In the genomic region with DNA sequence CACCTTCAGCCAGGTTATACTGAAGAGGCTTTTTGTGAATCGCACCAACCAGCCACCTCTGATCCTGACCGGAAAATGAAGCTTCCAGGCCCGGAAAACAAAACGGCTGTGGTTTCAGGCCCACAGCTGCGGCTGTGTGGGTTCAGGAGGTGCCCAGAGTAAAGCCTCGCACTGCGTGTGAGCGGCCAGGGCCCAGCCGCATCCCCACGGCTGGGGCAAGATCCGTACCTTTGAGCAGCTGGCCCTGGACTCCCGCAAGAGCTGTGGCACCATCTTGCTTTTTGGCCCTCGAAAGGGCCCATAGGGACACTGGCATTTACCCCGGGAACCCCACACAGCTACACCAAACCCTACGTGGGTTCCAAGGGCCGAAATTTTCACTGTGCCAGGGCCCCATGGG, we compare ENCODE assay signal across 35 cellular contexts.
"Had no signal": no experiment of that assay in that cellular context is flagged by ENCODE, and none has a peak within 500 bp of the region (broad histone marks: within the 10 kb centered on the region; RNA-seq: fewer than 3 reads in every experiment).

No MANE protein-coding gene starts in this region.

- H3K4me3 ChIP-seq: MG63 had no signal

- H3K27me3 ChIP-seq: MG63 had no signal

- H3K9me3 ChIP-seq: MG63 had no signal

- H3K36me3 ChIP-seq: MG63 had no signal

- DNase-seq: Karpas-422, MG63, MM.1S, MV-4-11, NCI-H1048, NCI-H1092, NCI-H1092 treated with DMSO at 0.1 percent for 48 hours, NCI-H1105, NCI-H1105 treated with DMSO at 0.1 percent for 48 hours, NCI-H1417, NCI-H1417 treated with DMSO at 0.1 percent for 48 hours, NCI-H1436, NCI-H1436 treated with DMSO at 0.1 percent for 48 hours, NCI-H146, NCI-H1694, NCI-H1694 treated with DMSO at 0.1 percent for 48 hours, NCI-H187, NCI-H187 treated with DMSO at 0.1 percent for 48 hours, NCI-H1930, NCI-H2029, NCI-H2029 treated with DMSO at 0.1 percent for 48 hours, NCI-H2081, NCI-H2081 treated with DMSO at 0.1 percent for 48 hours, NCI-H2107, NCI-H2171, NCI-H2171 treated with DMSO at 0.1 percent for 48 hours, NCI-H2227 treated with DMSO at 0.1 percent for 48 hours, NCI-H226, NCI-H345, NCI-H446, NCI-H446 treated with DMSO at 0.1 percent for 48 hours, NCI-H510A, NCI-H510A treated with DMSO at 0.1 percent for 48 hours, NCI-H524, NCI-H524 treated with DMSO at 0.1 percent for 48 hours had no signal
